8 cellular contexts compared by ENCODE assay signal in the genomic region with DNA sequence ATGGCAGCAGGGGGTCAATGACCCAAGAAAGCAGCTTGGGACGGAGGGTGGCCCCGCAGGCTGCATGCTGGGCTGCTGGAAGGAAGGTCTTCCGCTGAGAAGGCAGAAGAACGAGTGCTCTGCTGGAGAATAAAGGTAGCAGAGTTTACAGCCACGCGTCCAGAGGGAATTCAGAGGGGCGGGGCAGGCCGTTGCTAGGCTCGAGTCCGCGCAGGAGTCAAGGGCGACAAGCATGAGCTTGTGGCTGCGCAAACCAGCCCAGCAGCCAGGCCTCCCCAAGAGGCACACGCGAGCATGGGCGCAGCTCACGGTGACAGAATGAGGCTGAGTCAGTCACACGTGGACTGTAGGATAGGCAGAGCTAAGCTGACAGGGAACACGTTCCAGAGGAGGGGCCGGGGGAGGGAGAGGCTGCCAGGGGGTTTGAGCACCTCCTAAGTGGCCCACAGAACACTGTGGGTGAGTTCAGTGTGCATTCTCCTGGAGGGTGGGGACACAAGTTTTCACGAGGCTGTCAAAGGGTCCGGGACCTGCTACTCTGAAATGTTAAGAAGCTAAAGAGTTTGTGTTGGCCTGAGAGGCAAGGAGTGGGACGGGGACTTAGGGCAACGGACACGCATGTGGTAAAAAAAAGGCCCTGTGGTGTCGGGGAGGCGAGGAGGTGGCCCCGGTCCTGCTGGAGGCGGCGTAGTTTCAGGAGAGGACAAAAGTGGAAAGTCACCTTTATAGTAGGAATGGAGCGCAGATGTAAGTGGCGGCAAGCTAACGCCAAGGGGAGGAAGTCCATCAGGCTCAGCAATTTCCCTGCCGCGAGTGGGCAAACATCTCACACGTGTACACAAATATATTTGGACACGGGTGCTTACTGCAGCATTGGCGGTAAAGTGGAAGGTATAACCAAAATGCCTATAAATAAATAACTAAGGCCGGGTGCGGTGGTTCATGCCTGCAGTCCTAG. TPM values are rescaled to one million over a fixed set of nuclear protein-coding genes. Genes with fewer than 3 reads are reported as not detected.
DNase-seq lines count a peak whose midpoint lies in the region; ATAC-seq and TF ChIP-seq lines count a peak whose summit lies in the region.

No MANE protein-coding gene starts in this region.

- ATAC-seq in sciatic nerve (peak; percentile 88), GM18511 (IDR thresholded peaks at IDR 0.05; ENCODE audit: unreplicated experiment) (no peak), GM19397 (IDR thresholded peaks at IDR 0.05; ENCODE audit: unreplicated experiment) (no peak)

- H3K36me3 ChIP-seq in iPS-15b (ENCODE audit: control insufficient read depth, insufficient read depth, low read length) = no peaks in the 10 kb centered on the region

- H3K9ac ChIP-seq in iPS-15b (ENCODE audit: low read depth, low read length) = no peak overlapping the region

- H3K36me3 Mint-ChIP-seq in CD14-positive monocyte = peaks cover 3 to 14% of the 10 kb centered on the region in 2 donors

- peaks cover 4% of the 10 kb centered on the region for H3K4me1 ChIP-seq in iPS-15b (ENCODE audit: control insufficient read depth, insufficient read depth, low read length)

- H3K4me3 Mint-ChIP-seq in CD14-positive monocyte = peak overlapping the region; percentile 24 to 54

- peaks cover 0 to 7% (median 1%) of the 10 kb centered on the region in 3 donors for H3K27me3 Mint-ChIP-seq in CD14-positive monocyte (ENCODE audit: low read depth in 3 of 3)

- H3K27me3 ChIP-seq in iPS-15b (ENCODE audit: control insufficient read depth, insufficient read depth, low read length) = peaks cover 9% of the 10 kb centered on the region

- intact Hi-C loops in CD14-positive monocyte (cut with micrococcal nuclease) = no loop called here
- intact Hi-C loops in sciatic nerve (cut with DNase I) = no loop called here

- H3K4me3 ChIP-seq in astrocyte of the cerebellum (ENCODE audit: low read depth, low read length) (peak overlapping the region; percentile 26), iPS-15b (ENCODE audit: low read depth, low read length) (peak overlapping the region; percentile 35)

- H3K9me3 Mint-ChIP-seq in CD14-positive monocyte = no peaks in the 10 kb centered on the region

- in situ Hi-C loops in astrocyte of the cerebellum (cut with HindIII; ENCODE audit: low sequenced_read_pairs) = no loop called here

- H3K9me3 ChIP-seq in iPS-15b (ENCODE audit: control insufficient read depth, insufficient read depth, low read length) = no peaks in the 10 kb centered on the region

- H3K4me1 Mint-ChIP-seq in CD14-positive monocyte = peaks cover 36% of the 10 kb centered on the region

- TF ChIP-seq CTCF in CD14-positive monocyte (IDR thresholded peaks at IDR 0.05) (no peak), astrocyte of the cerebellum (IDR thresholded peaks at IDR 0.05; ENCODE audit: low read depth, low read length, missing control alignments) (no peak)

- peak overlapping the region in 4 of 7 donors; percentile 2 to 59 (median 29) for H3K27ac Mint-ChIP-seq in CD14-positive monocyte

- DNase-seq in CD14-positive monocyte (ENCODE audit: low spot score) = peak; percentile 79
- DNase-seq in NCI-H1105 treated with DMSO at 0.1 percent for 48 hours (lab: John Stamatoyannopoulos, UW) = peak; percentile 78
- DNase-seq in astrocyte of the cerebellum (ENCODE audit: low read depth) = no peak
- DNase-seq in sciatic nerve (ENCODE audit: low spot score) = peak; percentile 78
- no peak for DNase-seq in stimulated activated naive CD4-positive, alpha-beta T cell treated with Interleukin-2 at 50 U/mL for 16 hours (lab: John Stamatoyannopoulos, UW)

RNA-seq across cellular contexts. Expression of a gene that starts 17.7 kb away (rescaled TPM):
- polyA plus RNA-seq in CD14-positive monocyte = 1 to 10 TPM; 5.7 to 8.7 TPM
- 12.7 TPM for total RNA-seq in sciatic nerve

RNA-seq across cellular contexts. Expression of a gene that starts 42.9 kb away (rescaled TPM):
- not detected for polyA plus RNA-seq in CD14-positive monocyte
- total RNA-seq in sciatic nerve = not detected

Comparison
In these comparisons a context has a peak if more than half of its experiments do, and no peak if none do; other contexts are left out.
1. DNase-seq: peak in CD14-positive monocyte (single experiment), NCI-H1105 treated with DMSO at 0.1 percent for 48 hours (single experiment) and sciatic nerve (single experiment); none in astrocyte of the cerebellum (single experiment) and stimulated activated naive CD4-positive, alpha-beta T cell treated with Interleukin-2 at 50 U/mL for 16 hours (single experiment).